ENCODE assay signal across 1 cellular context in genomic region chr1:192809286-192810252, GRCh38.
TF ChIP-seq lines count a peak whose summit lies in the region.

No MANE protein-coding gene starts in this region.

TF ChIP-seq in K562, 482 proteins besides CTCF, POLR2A, EP300 and RAD21 (continued from another document and continues in another):
- TF ChIP-seq MLX (CRISPR knock-in tag; conservative IDR thresholded peaks at IDR 0.05) = no peak
- no peak for TF ChIP-seq ZNF76 (CRISPR knock-in tag; IDR thresholded peaks at IDR 0.05; ENCODE audit: borderline replicate concordance)
- no peak for TF ChIP-seq ZNF140 (CRISPR knock-in tag; IDR thresholded peaks at IDR 0.05)
- no peak for TF ChIP-seq TAF9B (IDR thresholded peaks at IDR 0.05; ENCODE audit: partially characterized antibody)
- peak; percentile 48 for TF ChIP-seq EP400 (IDR thresholded peaks at IDR 0.05)
- TF ChIP-seq STAT6 (CRISPR knock-in tag; IDR thresholded peaks at IDR 0.05) = no peak
- no peak for TF ChIP-seq JUN (IDR thresholded peaks at IDR 0.05; ENCODE audit: borderline replicate concordance, low read depth, low read length)
- no peak for TF ChIP-seq JUN (CRISPR knock-in tag; IDR thresholded peaks at IDR 0.05; ENCODE audit: borderline replicate concordance)
- TF ChIP-seq RB1 (IDR thresholded peaks at IDR 0.05; ENCODE audit: low read depth) = no peak
- no peak for TF ChIP-seq KLF13 (tag; IDR thresholded peaks at IDR 0.05; ENCODE audit: borderline replicate concordance, low read depth)
- TF ChIP-seq NR3C1 (CRISPR knock-in tag; IDR thresholded peaks at IDR 0.05) = no peak
- no peak for TF ChIP-seq ZBTB34 (CRISPR knock-in tag; IDR thresholded peaks at IDR 0.05)
- TF ChIP-seq PHB2 (IDR thresholded peaks at IDR 0.05; ENCODE audit: low read depth) = no peak
- TF ChIP-seq KDM1A (IDR thresholded peaks at IDR 0.05) = no peak
- TF ChIP-seq ZNF280B (CRISPR knock-in tag; IDR thresholded peaks at IDR 0.05) = no peak
- TF ChIP-seq ZFP30 (CRISPR knock-in tag; IDR thresholded peaks at IDR 0.05; ENCODE audit: borderline replicate concordance) = no peak
- TF ChIP-seq ZNF23 (CRISPR knock-in tag; IDR thresholded peaks at IDR 0.05) = no peak
- TF ChIP-seq POLR3A (IDR thresholded peaks at IDR 0.05; ENCODE audit: borderline replicate concordance, extremely low read depth, insufficient read depth, insufficient read length) = no peak
- TF ChIP-seq NKRF (IDR thresholded peaks at IDR 0.05; ENCODE audit: borderline replicate concordance) = 0 out of 2 replicates have a peak, but pooled peaks have one; percentile 13
- TF ChIP-seq MIER1 (IDR thresholded peaks at IDR 0.05; ENCODE audit: low read depth) = no peak
- TF ChIP-seq POU5F1 (IDR thresholded peaks at IDR 0.05; ENCODE audit: borderline replicate concordance, low read depth, low read length, partially characterized antibody) = no peak
- TF ChIP-seq RNF2 (IDR thresholded peaks at IDR 0.05) = 0 out of 2 replicates have a peak, but pooled peaks have one; percentile 2
- TF ChIP-seq ZNF12 (CRISPR knock-in tag; IDR thresholded peaks at IDR 0.05) = no peak
- TF ChIP-seq ARID2 (IDR thresholded peaks at IDR 0.05) = no peak
- TF ChIP-seq HES1 (IDR thresholded peaks at IDR 0.05; ENCODE audit: low read depth) = no peak
- peak; percentile 95 for TF ChIP-seq CREM (IDR thresholded peaks at IDR 0.05; ENCODE audit: low read depth)
- 0 out of 2 replicates have a peak, but pooled peaks have one; percentile 33 for TF ChIP-seq HCFC1 (IDR thresholded peaks at IDR 0.05; ENCODE audit: low read depth, low read length)
- no peak for TF ChIP-seq ZNF24 (IDR thresholded peaks at IDR 0.05)
- TF ChIP-seq HLTF (IDR thresholded peaks at IDR 0.05) = no peak
- no peak for TF ChIP-seq JUND (IDR thresholded peaks at IDR 0.05; ENCODE audit: borderline replicate concordance, low read depth, low read length)
- no peak for TF ChIP-seq JUND (tag; IDR thresholded peaks at IDR 0.05; ENCODE audit: borderline replicate concordance, low read depth, low read length)
- TF ChIP-seq CHD1 (IDR thresholded peaks at IDR 0.05; ENCODE audit: low read length) = no peak
- TF ChIP-seq ZNF436 (CRISPR knock-in tag; IDR thresholded peaks at IDR 0.05) = no peak
- no peak for TF ChIP-seq ZNF57 (CRISPR knock-in tag; IDR thresholded peaks at IDR 0.05)
- no peak for TF ChIP-seq RBM39 (optimal IDR thresholded peaks at IDR 0.05; ENCODE audit: low read depth, low read length)
- no peak for TF ChIP-seq IRF2 (CRISPR knock-in tag; IDR thresholded peaks at IDR 0.05)
- TF ChIP-seq RHOXF2B (CRISPR knock-in tag; conservative IDR thresholded peaks at IDR 0.05) = no peak
- no peak for TF ChIP-seq ZNF184 (CRISPR knock-in tag; IDR thresholded peaks at IDR 0.05)
- TF ChIP-seq USF2 (CRISPR knock-in tag; IDR thresholded peaks at IDR 0.05) = no peak
- TF ChIP-seq TAL1 (IDR thresholded peaks at IDR 0.05) = 0 out of 2 replicates have a peak, but pooled peaks have one; percentile 1
- no peak for TF ChIP-seq BRCA1 (IDR thresholded peaks at IDR 0.05)
- no peak for TF ChIP-seq BRCA1 (CRISPR knock-in tag; IDR thresholded peaks at IDR 0.05)
- no peak for TF ChIP-seq MYBL2 (IDR thresholded peaks at IDR 0.05; ENCODE audit: low read depth)
- TF ChIP-seq MYBL2 (CRISPR knock-in tag; IDR thresholded peaks at IDR 0.05; ENCODE audit: borderline replicate concordance) = no peak
- no peak for TF ChIP-seq E2F8 (IDR thresholded peaks at IDR 0.05; ENCODE audit: low read depth, partially characterized antibody)
- no peak for TF ChIP-seq ZNF175 (CRISPR knock-in tag; IDR thresholded peaks at IDR 0.05; ENCODE audit: low read depth)
- TF ChIP-seq CXXC5 (CRISPR knock-in tag; IDR thresholded peaks at IDR 0.05) = no peak
- TF ChIP-seq TBP (optimal IDR thresholded peaks at IDR 0.05; ENCODE audit: low read depth, low read length) = no peak
- TF ChIP-seq BDP1 (IDR thresholded peaks at IDR 0.05; ENCODE audit: insufficient read depth, insufficient read length) = no peak
- no peak for TF ChIP-seq SRSF9 (IDR thresholded peaks at IDR 0.05; ENCODE audit: borderline replicate concordance, low read depth, low read length)
- no peak for TF ChIP-seq NR0B1 (IDR thresholded peaks at IDR 0.05; ENCODE audit: partially characterized antibody)
- TF ChIP-seq THRB (CRISPR knock-in tag; conservative IDR thresholded peaks at IDR 0.05) = 0 out of 2 replicates have a peak, but pooled peaks have one; percentile 46
- TF ChIP-seq COPS2 (conservative IDR thresholded peaks at IDR 0.05) = no peak
- TF ChIP-seq WHSC1 (IDR thresholded peaks at IDR 0.05; ENCODE audit: low read length) = no peak
- TF ChIP-seq MTA1 (IDR thresholded peaks at IDR 0.05; ENCODE audit: borderline replicate concordance) = peak; percentile 92; the same call in 1 of the 2 replicates
- TF ChIP-seq SAFB2 (IDR thresholded peaks at IDR 0.05; ENCODE audit: borderline replicate concordance, low read depth, low read length, severe bottlenecking) = no peak
- no peak for TF ChIP-seq KDM5B (IDR thresholded peaks at IDR 0.05; ENCODE audit: insufficient replicate concordance, low read depth, low read length)
- TF ChIP-seq MAFK (IDR thresholded peaks at IDR 0.05; ENCODE audit: low read length) = no peak
- TF ChIP-seq TCF15 (CRISPR knock-in tag; IDR thresholded peaks at IDR 0.05) = no peak
- TF ChIP-seq ZNF41 (CRISPR knock-in tag; conservative IDR thresholded peaks at IDR 0.05) = no peak
- TF ChIP-seq ZNF324 (CRISPR knock-in tag; IDR thresholded peaks at IDR 0.05) = no peak
- no peak for TF ChIP-seq GATA2 (CRISPR knock-in tag; IDR thresholded peaks at IDR 0.05)
- no peak for TF ChIP-seq ZNF785 (CRISPR knock-in tag; IDR thresholded peaks at IDR 0.05)
